In genomic region chr1:18041107-18041506, GRCh38 we compare ENCODE assay signal across 14 cellular contexts.
DNase-seq lines count a peak whose midpoint lies in the region; ATAC-seq and TF ChIP-seq lines count a peak whose summit lies in the region.
"Had no signal": no experiment of that assay in that cellular context is flagged by ENCODE, and none has a peak within 500 bp of the region (broad histone marks: within the 10 kb centered on the region; RNA-seq: fewer than 3 reads in every experiment).

No MANE protein-coding gene starts in this region.

- DNase-seq in GM12865 (ENCODE audit: low read depth) (peak; percentile 5), NOMO-1 treated with dmso at 0.1 percent for 144 hours (lab: John Stamatoyannopoulos, UW; ENCODE audit: unreplicated experiment) (peak; percentile 3), head of caudate nucleus (peak in 25 of 42 donors; percentile 8 to 52 (median 28)), sigmoid colon (peak; percentile 74), coronary artery (ENCODE audit: low spot score) (no peak), NCI-H146 (lab: John Stamatoyannopoulos, UW) (no peak), NCI-H187 (lab: John Stamatoyannopoulos, UW) (no peak)
- DNase-seq: activated naive CD8-positive, alpha-beta T cell treated with anti-CD3 and anti-CD28 coated beads, Interleukin-2, amount 10 ng/mL, durations not matched to agents 7 days and 5 days; Calu3; GOT3; NCI-H1092 treated with DMSO at 0.1 percent for 48 hours; NCI-H69; occipital lobe had no signal

- 35 to 56% methylated on average over 6 of the region's 6 CpGs for WGBS in sigmoid colon, 2 donors

- peaks cover 0 to 13% (median 0%) of the 10 kb centered on the region in 3 donors for H3K27me3 ChIP-seq in sigmoid colon

- ATAC-seq in HG03571 (IDR thresholded peaks at IDR 0.05; ENCODE audit: unreplicated experiment), result no peak

- TF ChIP-seq EP300 in sigmoid colon (IDR thresholded peaks at IDR 0.05), result peak in 1 of 4 donors; percentile 73

- H3K27ac ChIP-seq in sigmoid colon, result no peak overlapping the region
- peak overlapping the region in 1 of 2 donors; percentile 48 for H3K27ac ChIP-seq in coronary artery

- H3K4me3 ChIP-seq in GM12865 (ENCODE audit: low read depth, low read length), result no peak overlapping the region
- H3K4me3 ChIP-seq in sigmoid colon, result no peak overlapping the region
- no peak overlapping the region for H3K4me3 ChIP-seq in coronary artery

- intact Hi-C loops in head of caudate nucleus (cut with DNase I) (no loop called here), sigmoid colon (cut with DNase I) (no loop called here)

- no peaks in the 10 kb centered on the region for H3K9me3 ChIP-seq in sigmoid colon

- TF ChIP-seq CTCF in GM12865 (IDR thresholded peaks at IDR 0.05; ENCODE audit: insufficient read depth, low read depth, low read length, missing control alignments) (no peak), sigmoid colon (IDR thresholded peaks at IDR 0.05) (no peak), coronary artery (IDR thresholded peaks at IDR 0.05) (no peak)

- H3K4me1 ChIP-seq in sigmoid colon, result no peaks in the 10 kb centered on the region

- TF ChIP-seq POLR2A in sigmoid colon (IDR thresholded peaks at IDR 0.05), result no peak

- H3K36me3 ChIP-seq in sigmoid colon, result no peaks in the 10 kb centered on the region

Comparison
In these comparisons a context has a peak if more than half of its experiments do, and no peak if none do; other contexts are left out.
1. DNase-seq: peak in GM12865 (single experiment), NOMO-1 treated with dmso at 0.1 percent for 144 hours (single experiment), head of caudate nucleus (25 of 42) and sigmoid colon (single experiment); none in coronary artery (single experiment), NCI-H146 (single experiment) and NCI-H187 (0 of 2).